ENCODE assay signal across 9 cellular contexts in the genomic region with DNA sequence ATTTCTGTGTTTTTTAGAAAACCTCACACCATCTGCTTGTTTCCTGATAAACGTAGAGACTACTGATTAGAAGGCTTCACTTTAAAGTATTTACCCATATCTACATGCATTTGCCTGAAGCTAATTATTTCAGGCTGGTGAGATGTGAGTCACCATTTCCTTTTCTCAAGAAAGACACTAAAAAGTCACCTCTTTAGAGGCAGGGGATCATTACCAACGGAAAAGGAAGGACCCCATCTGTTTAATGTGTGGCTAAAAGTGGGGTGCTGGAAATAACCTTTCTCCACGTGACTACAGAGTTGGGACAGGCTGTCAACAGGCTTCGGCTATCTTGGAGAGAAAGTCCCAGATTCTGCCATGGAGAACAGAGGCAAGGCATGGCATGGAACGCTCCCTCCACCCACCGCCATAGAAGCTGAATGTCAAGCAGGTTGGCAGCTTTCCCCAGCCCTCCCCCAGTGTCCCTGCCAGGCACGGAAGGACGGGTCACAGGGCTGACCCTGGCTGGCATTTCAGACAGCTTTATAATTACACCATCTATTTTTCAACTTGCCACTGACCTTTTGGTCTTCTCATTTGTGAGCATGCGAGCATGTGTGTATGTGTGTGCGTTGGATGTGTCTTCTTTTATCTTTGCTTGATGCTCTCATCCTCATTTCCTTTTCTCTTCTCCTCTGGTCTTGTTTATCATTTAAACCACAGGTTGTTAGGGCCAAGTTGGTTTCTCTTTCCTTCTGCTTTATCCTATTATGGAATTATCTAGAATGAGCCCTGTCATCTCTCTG.
DNase-seq lines count a peak whose midpoint lies in the region; ATAC-seq, FAIRE-seq and TF ChIP-seq lines count a peak whose summit lies in the region.
"Had no signal": no experiment of that assay in that cellular context is flagged by ENCODE, and none has a peak within 500 bp of the region (broad histone marks: within the 10 kb centered on the region; RNA-seq: fewer than 3 reads in every experiment).

No MANE protein-coding gene starts in this region.

- peaks cover 0 to 8% (median 5%) of the 10 kb centered on the region in 3 donors for H3K9me3 Mint-ChIP-seq in T-cell

- no peaks in the 10 kb centered on the region for H3K79me2 ChIP-seq in endothelial cell of umbilical vein (ENCODE audit: control insufficient read depth, insufficient read depth, low read length)

- peak; percentile 68 for ATAC-seq in GM18907 (IDR thresholded peaks at IDR 0.05; ENCODE audit: unreplicated experiment)
- ATAC-seq in T-cell (replicated peaks in 1 of 4) = peak; percentile 33 to 71 (median 60)
- no peak for ATAC-seq in HG03378 (IDR thresholded peaks at IDR 0.05; ENCODE audit: unreplicated experiment)
- ATAC-seq in GM19397 (IDR thresholded peaks at IDR 0.05; ENCODE audit: unreplicated experiment) = no peak
- no peak for ATAC-seq in GM19324 (IDR thresholded peaks at IDR 0.05; ENCODE audit: low FRiP score, unreplicated experiment)

- H3K27ac Mint-ChIP-seq in T-cell = peak overlapping the region; percentile 12 to 66

- no peaks in the 10 kb centered on the region for H3K9me3 ChIP-seq in endothelial cell of umbilical vein (replicated peaks; ENCODE audit: control insufficient read depth, insufficient read depth, low read length)

- H3K4me3 Mint-ChIP-seq in T-cell = peak overlapping the region in 1 of 3 donors; percentile 16

- no peaks in the 10 kb centered on the region for H3K36me3 Mint-ChIP-seq in T-cell

- peak overlapping the region; percentile 45 for H3K4me2 ChIP-seq in endothelial cell of umbilical vein (ENCODE audit: insufficient read depth, low read length)

- CTCF ChIA-PET in T-cell (lab: Charles Lee) = no interaction called here
- CTCF ChIA-PET in endothelial cell of umbilical vein (lab: Charles Lee) = interaction anchor here (1.1 kb wide), 2 partner anchors 73 kb away, joined by 3 to 4 read pairs; no protein-coding TSS in a partner anchor

- POLR2A ChIA-PET in T-cell (lab: Charles Lee) = no interaction called here
- POLR2A ChIA-PET in endothelial cell of umbilical vein (lab: Charles Lee) = interaction anchor here (1.3 kb wide), 1 partner anchor 29 kb away, joined by 3 read pairs; no protein-coding TSS in a partner anchor

- TF ChIP-seq CTCF in endothelial cell of umbilical vein (IDR thresholded peaks at IDR 0.05; ENCODE audit: extremely low read depth in 1 of 2, insufficient read depth in 1 of 2, low read depth in 1 of 2, low read length in 2 of 2) = no peak

- dilution Hi-C loops in endothelial cell of umbilical vein (cut with MboI; ENCODE audit: extremely low pct_ligation_motif_present, low sequenced_read_pairs) = no loop called here

- BruUV-seq in endothelial cell of umbilical vein (replicated peaks; lab: Mats Ljungman, UMichigan) = TSS peak; percentile 59

- H3K4me3 ChIP-seq in endothelial cell of umbilical vein (replicated peaks in 1 of 3; ENCODE audit: insufficient read depth in 1 of 3, low read depth in 1 of 3, low read length in 3 of 3) = no peak overlapping the region

- peak overlapping the region; percentile 67 for H3K27ac ChIP-seq in endothelial cell of umbilical vein (ENCODE audit: insufficient read depth, low read depth, low read length)

- in situ Hi-C loops in G401 (cut with HindIII; ENCODE audit: low sequenced_read_pairs) = no loop called here

- TF ChIP-seq POLR2A in endothelial cell of umbilical vein (IDR thresholded peaks at IDR 0.05; ENCODE audit: low read depth, low read length) = no peak

- H3K36me3 ChIP-seq in endothelial cell of umbilical vein (ENCODE audit: control insufficient read depth in 2 of 2, extremely low read depth in 1 of 2, insufficient read depth in 2 of 2, low read length in 2 of 2) = no peaks in the 10 kb centered on the region

- no peaks in the 10 kb centered on the region for H4K20me1 ChIP-seq in endothelial cell of umbilical vein (replicated peaks; ENCODE audit: control insufficient read depth, extremely low read depth, insufficient read depth, low read length)

- H3K27me3 Mint-ChIP-seq in T-cell = no peaks in the 10 kb centered on the region

- no peaks in the 10 kb centered on the region for H3K27me3 ChIP-seq in endothelial cell of umbilical vein (ENCODE audit: control insufficient read depth in 2 of 2, insufficient read depth in 2 of 2, low read length in 2 of 2)

- no peaks in the 10 kb centered on the region for H3K9me1 ChIP-seq in endothelial cell of umbilical vein (replicated peaks; ENCODE audit: control insufficient read depth, extremely low read depth, insufficient read depth, low read length)

- H3K4me1 Mint-ChIP-seq in T-cell = peaks cover 15 to 17% (median 17%) of the 10 kb centered on the region in 3 donors

- H2AFZ ChIP-seq in endothelial cell of umbilical vein (ENCODE audit: low read depth, low read length) = peak overlapping the region; percentile 7

- intact Hi-C loops in endothelial cell of umbilical vein (cut with micrococcal nuclease) = loop anchor here (1.0 to 10.0 kb wide), 6 partner anchors 30 to 552 kb away; no protein-coding TSS in a partner anchor

- peak overlapping the region; percentile 27 for H3K9ac ChIP-seq in endothelial cell of umbilical vein (replicated peaks; ENCODE audit: extremely low read depth, insufficient read depth, low read length)

- H3K4me1 ChIP-seq in endothelial cell of umbilical vein (ENCODE audit: control insufficient read depth, extremely low read depth, insufficient read depth, low read length) = peaks cover 29% of the 10 kb centered on the region

- FAIRE-seq in endothelial cell of umbilical vein (lab: Jason Lieb, UNC) = peak; percentile 92
- FAIRE-seq: H1 had no signal

- DNase-seq in T-cell (no peak), endothelial cell of umbilical vein (ENCODE audit: low read depth, low spot score) (peak; percentile 94), G401 (ENCODE audit: low spot score) (no peak)
- peak; percentile 10 for DNase-seq in stimulated activated CD4-positive, alpha-beta T cell treated with anti-CD3 and anti-CD28 coated beads, Interleukin-1b, Interleukin-23, amount 100 ng/mL, for 48 hours

TF ChIP-seq in endothelial cell of umbilical vein, 7 proteins besides CTCF, POLR2A, EP300 and RAD21:
- TF ChIP-seq EZH2 (IDR thresholded peaks at IDR 0.05; ENCODE audit: borderline replicate concordance, low read depth, low read length, severe bottlenecking) (no peak), MYC (IDR thresholded peaks at IDR 0.05; ENCODE audit: low read depth, low read length) (no peak), JUN (IDR thresholded peaks at IDR 0.05; ENCODE audit: borderline replicate concordance, insufficient read depth, insufficient read length, low read depth) (peak; percentile 93), FOS (IDR thresholded peaks at IDR 0.05; ENCODE audit: borderline replicate concordance, insufficient read depth, low read length) (peak; percentile 71), POLR2AphosphoS5 (IDR thresholded peaks at IDR 0.05; ENCODE audit: insufficient read depth, low read depth, low read length) (peak; percentile 53), GATA2 (IDR thresholded peaks at IDR 0.05; ENCODE audit: insufficient read depth, insufficient read length, low read depth, low read length) (no peak)
- TF ChIP-seq, protein P1, sequence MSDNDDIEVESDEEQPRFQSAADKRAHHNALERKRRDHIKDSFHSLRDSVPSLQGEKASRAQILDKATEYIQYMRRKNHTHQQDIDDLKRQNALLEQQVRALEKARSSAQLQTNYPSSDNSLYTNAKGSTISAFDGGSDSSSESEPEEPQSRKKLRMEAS (IDR thresholded peaks at IDR 0.05; ENCODE audit: insufficient read depth, insufficient read length) = peak; percentile 77

Comparison
In these comparisons a context has a peak if more than half of its experiments do, and no peak if none do; other contexts are left out.
1. ATAC-seq: peak in GM18907 (single experiment) and T-cell (4 of 4); none in HG03378 (single experiment), GM19397 (single experiment) and GM19324 (single experiment).
2. DNase-seq: peak in endothelial cell of umbilical vein (single experiment) and stimulated activated CD4-positive, alpha-beta T cell treated with anti-CD3 and anti-CD28 coated beads, Interleukin-1b, Interleukin-23, amount 100 ng/mL, for 48 hours (single experiment); none in T-cell (0 of 34) and G401 (single experiment).